Comparison of ENCODE assay signal across 19 cellular contexts in genomic region chr20:3275064-3275935, GRCh38.
"Had no signal": no experiment of that assay in that cellular context is flagged by ENCODE, and none has a peak within 500 bp of the region (broad histone marks: within the 10 kb centered on the region; RNA-seq: fewer than 3 reads in every experiment).

No MANE protein-coding gene starts in this region.

- H3K4me3 ChIP-seq: esophagus muscularis mucosa, vagina had no signal

- DNase-seq: activated CD4-positive, alpha-beta T cell treated with anti-CD3 and anti-CD28 coated beads, Interleukin-2, amount 10 ng/mL, durations not matched to agents 24 days and 14 days; activated CD8-positive, alpha-beta T cell treated with anti-CD3 and anti-CD28 coated beads for 36 hours; activated naive CD4-positive, alpha-beta T cell; activated naive CD8-positive, alpha-beta T cell treated with anti-CD3 and anti-CD28 coated beads for 36 hours; activated T-cell treated with anti-CD3 and anti-CD28 coated beads, Interleukin-2, amount 50 U/mL, for 1 hour; amygdala; brain microvascular endothelial cell; effector CD8-positive, alpha-beta T cell; left cardiac atrium; nephron progenitor cell; right cardiac atrium; stimulated activated naive CD8-positive, alpha-beta T cell treated with anti-CD3 and anti-CD28 coated beads, Interleukin-15, amount 100 ng/mL, for 72 hours; T1000; trophoblast cell had no signal

- H3K4me1 Mint-ChIP-seq: activated CD4-positive, alpha-beta T cell treated with anti-CD3 and anti-CD28 coated beads, Interleukin-2, amount 10 ng/mL, durations not matched to agents 24 days and 14 days; activated naive CD8-positive, alpha-beta T cell treated with anti-CD3 and anti-CD28 coated beads for 36 hours; activated T-helper 17 cell treated with anti-CD3 and anti-CD28 coated beads, Interleukin-2, amount 50 U/mL, for 72 hours; stimulated activated naive CD8-positive, alpha-beta T cell treated with anti-CD3 and anti-CD28 coated beads, Interleukin-15, amount 100 ng/mL, for 72 hours had no signal

- H3K4me1 ChIP-seq: vagina had no signal

- H3K4me3 Mint-ChIP-seq: activated CD4-positive, alpha-beta T cell treated with anti-CD3 and anti-CD28 coated beads, Interleukin-2, amount 10 ng/mL, durations not matched to agents 24 days and 14 days; activated CD8-positive, alpha-beta T cell treated with anti-CD3 and anti-CD28 coated beads for 36 hours; activated naive CD8-positive, alpha-beta T cell treated with anti-CD3 and anti-CD28 coated beads for 36 hours; activated T-helper 17 cell treated with anti-CD3 and anti-CD28 coated beads, Interleukin-2, amount 50 U/mL, for 72 hours; dendritic cell treated with granulocyte-macrophage colony-stimulating factor and Interleukin-4, amounts not matched to agents 40 ng/mL and 50 ng/mL, for 4 days; nephron progenitor cell; stimulated activated naive CD8-positive, alpha-beta T cell treated with anti-CD3 and anti-CD28 coated beads, Interleukin-15, amount 100 ng/mL, for 72 hours had no signal

- H3K27ac Mint-ChIP-seq: activated CD4-positive, alpha-beta T cell treated with anti-CD3 and anti-CD28 coated beads, Interleukin-2, amount 10 ng/mL, durations not matched to agents 24 days and 14 days; activated CD8-positive, alpha-beta T cell treated with anti-CD3 and anti-CD28 coated beads for 36 hours; activated naive CD8-positive, alpha-beta T cell treated with anti-CD3 and anti-CD28 coated beads for 36 hours; activated T-helper 17 cell treated with anti-CD3 and anti-CD28 coated beads, Interleukin-2, amount 50 U/mL, for 72 hours; dendritic cell treated with granulocyte-macrophage colony-stimulating factor and Interleukin-4, amounts not matched to agents 40 ng/mL and 50 ng/mL, for 4 days; nephron progenitor cell; stimulated activated naive CD8-positive, alpha-beta T cell treated with anti-CD3 and anti-CD28 coated beads, Interleukin-15, amount 100 ng/mL, for 72 hours had no signal

- H3K27me3 ChIP-seq: brain microvascular endothelial cell, esophagus muscularis mucosa, vagina had no signal

- H3K9me3 Mint-ChIP-seq: activated CD4-positive, alpha-beta T cell treated with anti-CD3 and anti-CD28 coated beads, Interleukin-2, amount 10 ng/mL, durations not matched to agents 24 days and 14 days; activated CD8-positive, alpha-beta T cell treated with anti-CD3 and anti-CD28 coated beads for 36 hours; activated naive CD8-positive, alpha-beta T cell treated with anti-CD3 and anti-CD28 coated beads for 36 hours; activated T-helper 17 cell treated with anti-CD3 and anti-CD28 coated beads, Interleukin-2, amount 50 U/mL, for 72 hours; dendritic cell treated with granulocyte-macrophage colony-stimulating factor and Interleukin-4, amounts not matched to agents 40 ng/mL and 50 ng/mL, for 4 days; nephron progenitor cell; stimulated activated naive CD8-positive, alpha-beta T cell treated with anti-CD3 and anti-CD28 coated beads, Interleukin-15, amount 100 ng/mL, for 72 hours had no signal

- H3K27me3 Mint-ChIP-seq: activated CD4-positive, alpha-beta T cell treated with anti-CD3 and anti-CD28 coated beads, Interleukin-2, amount 10 ng/mL, durations not matched to agents 24 days and 14 days; activated CD8-positive, alpha-beta T cell treated with anti-CD3 and anti-CD28 coated beads for 36 hours; activated naive CD8-positive, alpha-beta T cell treated with anti-CD3 and anti-CD28 coated beads for 36 hours; activated T-helper 17 cell treated with anti-CD3 and anti-CD28 coated beads, Interleukin-2, amount 50 U/mL, for 72 hours; dendritic cell treated with granulocyte-macrophage colony-stimulating factor and Interleukin-4, amounts not matched to agents 40 ng/mL and 50 ng/mL, for 4 days; stimulated activated naive CD8-positive, alpha-beta T cell treated with anti-CD3 and anti-CD28 coated beads, Interleukin-15, amount 100 ng/mL, for 72 hours had no signal

- H3K36me3 Mint-ChIP-seq: activated naive CD8-positive, alpha-beta T cell treated with anti-CD3 and anti-CD28 coated beads for 36 hours had no signal

- H3K9me3 ChIP-seq: esophagus muscularis mucosa, vagina had no signal

- H3K27ac ChIP-seq: brain microvascular endothelial cell, esophagus muscularis mucosa, vagina had no signal

- ATAC-seq: activated CD8-positive, alpha-beta T cell treated with anti-CD3 and anti-CD28 coated beads for 36 hours; activated T-helper 17 cell treated with anti-CD3 and anti-CD28 coated beads, Interleukin-2, amount 50 U/mL, for 72 hours; right cardiac atrium; stimulated activated naive CD8-positive, alpha-beta T cell treated with anti-CD3 and anti-CD28 coated beads, Interleukin-15, amount 100 ng/mL, for 72 hours had no signal

- FAIRE-seq: endothelial cell of umbilical vein had no signal
